ENCODE assay signal across 1 cellular context in the genomic region with DNA sequence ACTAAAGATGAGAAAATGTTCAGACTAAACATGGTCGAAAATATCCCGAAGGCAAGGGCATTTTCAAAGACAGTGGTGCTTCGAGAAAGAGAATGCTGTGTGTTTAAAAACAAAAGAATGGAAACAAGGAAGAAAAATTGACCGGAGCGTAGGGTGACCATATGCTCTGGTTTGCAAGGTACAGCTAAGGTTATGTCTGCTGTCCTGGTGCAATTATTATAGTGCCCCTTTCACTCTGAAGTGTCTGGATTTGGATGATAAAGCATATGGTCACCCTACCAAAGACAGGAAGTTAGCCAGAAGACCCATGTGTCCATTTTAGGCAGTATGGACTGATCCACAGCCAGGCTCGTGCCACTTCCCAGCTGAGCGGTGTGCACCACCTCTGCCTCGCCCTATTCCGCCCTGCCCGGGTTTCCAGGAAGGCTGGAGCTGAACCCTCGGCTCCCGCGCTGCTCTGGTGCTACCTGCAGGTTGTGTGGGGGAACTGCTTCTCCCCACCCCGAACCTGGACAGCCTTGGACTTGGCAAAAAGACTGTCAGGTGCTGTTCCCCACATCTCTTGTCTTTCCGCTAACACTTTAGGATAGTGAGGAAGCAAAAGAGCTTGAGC.
TF ChIP-seq lines count a peak whose summit lies in the region.

No MANE protein-coding gene starts in this region.

TF ChIP-seq in GM12878, 131 proteins besides CTCF, POLR2A, EP300 and RAD21:
- TF ChIP-seq SMC3 (IDR thresholded peaks at IDR 0.05; ENCODE audit: borderline replicate concordance, low read length) (peak; percentile 23; the same call in 1 of the 2 replicates), LARP7 (IDR thresholded peaks at IDR 0.05) (no peak)
